20 cellular contexts compared by ENCODE assay signal in genomic region chr4:1601852-1602525, GRCh38.
"Had no signal": no experiment of that assay in that cellular context is flagged by ENCODE, and none has a peak within 500 bp of the region (broad histone marks: within the 10 kb centered on the region; RNA-seq: fewer than 3 reads in every experiment).

No MANE protein-coding gene starts in this region.

- H3K36me3 ChIP-seq: gastroesophageal sphincter, SJSA1 had no signal

- H3K4me3 ChIP-seq: gastroesophageal sphincter, mucosa of descending colon, SJSA1, smooth muscle cell had no signal

- H3K9me3 Mint-ChIP-seq: activated naive CD4-positive, alpha-beta T cell treated with anti-CD3 and anti-CD28 coated beads, Interleukin-2, amount 50 U/mL, for 72 hours; activated T-helper 17 cell treated with anti-CD3 and anti-CD28 coated beads, Interleukin-2, amount 50 U/mL, for 72 hours; brain; dendritic cell treated with granulocyte-macrophage colony-stimulating factor and Interleukin-4, amounts not matched to agents 40 ng/mL and 50 ng/mL, for 4 days; naive thymus-derived CD8-positive, alpha-beta T cell; stimulated activated memory B cell treated with anti-CD40 and anti-IgM and Interleukin-4, amounts not matched to agents 10 μg/mL and 1 μg/mL and 100 μg/mL, for 72 hours; type B pancreatic cell had no signal

- H3K9me3 ChIP-seq: gastroesophageal sphincter, mucosa of descending colon, SJSA1 had no signal

- DNase-seq: activated CD4-positive, alpha-beta T cell treated with anti-CD3 and anti-CD28 coated beads for 36 hours; activated T-cell treated with anti-CD3 and anti-CD28 coated beads for 4 hours; amniotic stem cell; hippocampal formation; mammary epithelial cell; stimulated activated CD4-positive, alpha-beta T cell treated with anti-CD3 and anti-CD28 coated beads, Interleukin-1b, Interleukin-23, amount 100 ng/mL, for 48 hours; substantia nigra; T-helper 9 cell had no signal

- H3K27ac Mint-ChIP-seq: activated CD4-positive, alpha-beta T cell treated with anti-CD3 and anti-CD28 coated beads for 36 hours; activated naive CD4-positive, alpha-beta T cell treated with anti-CD3 and anti-CD28 coated beads, Interleukin-2, amount 50 U/mL, for 72 hours; activated T-helper 17 cell treated with anti-CD3 and anti-CD28 coated beads, Interleukin-2, amount 50 U/mL, for 72 hours; dendritic cell treated with granulocyte-macrophage colony-stimulating factor and Interleukin-4, amounts not matched to agents 40 ng/mL and 50 ng/mL, for 4 days; stimulated activated memory B cell treated with anti-CD40 and anti-IgM and Interleukin-4, amounts not matched to agents 10 μg/mL and 1 μg/mL and 100 μg/mL, for 72 hours; type B pancreatic cell had no signal

- H3K4me1 ChIP-seq: gastroesophageal sphincter, SJSA1 had no signal

- H3K27ac ChIP-seq: gastroesophageal sphincter, SJSA1, VCaP had no signal

- H3K4me3 Mint-ChIP-seq: activated CD4-positive, alpha-beta T cell treated with anti-CD3 and anti-CD28 coated beads for 36 hours; activated T-helper 17 cell treated with anti-CD3 and anti-CD28 coated beads, Interleukin-2, amount 50 U/mL, for 72 hours; brain; dendritic cell treated with granulocyte-macrophage colony-stimulating factor and Interleukin-4, amounts not matched to agents 40 ng/mL and 50 ng/mL, for 4 days; stimulated activated memory B cell treated with anti-CD40 and anti-IgM and Interleukin-4, amounts not matched to agents 10 μg/mL and 1 μg/mL and 100 μg/mL, for 72 hours; type B pancreatic cell had no signal

- H3K36me3 Mint-ChIP-seq: activated naive CD4-positive, alpha-beta T cell treated with anti-CD3 and anti-CD28 coated beads, Interleukin-2, amount 50 U/mL, for 72 hours; brain; naive thymus-derived CD8-positive, alpha-beta T cell; stimulated activated memory B cell treated with anti-CD40 and anti-IgM and Interleukin-4, amounts not matched to agents 10 μg/mL and 1 μg/mL and 100 μg/mL, for 72 hours; type B pancreatic cell had no signal

- H3K27me3 ChIP-seq: SJSA1 had no signal

- H3K4me1 Mint-ChIP-seq: activated T-helper 17 cell treated with anti-CD3 and anti-CD28 coated beads, Interleukin-2, amount 50 U/mL, for 72 hours had no signal

- ATAC-seq: activated CD4-positive, alpha-beta T cell treated with anti-CD3 and anti-CD28 coated beads for 36 hours; activated naive CD4-positive, alpha-beta T cell treated with anti-CD3 and anti-CD28 coated beads, Interleukin-2, amount 50 U/mL, for 72 hours; activated T-helper 17 cell treated with anti-CD3 and anti-CD28 coated beads, Interleukin-2, amount 50 U/mL, for 72 hours; gastroesophageal sphincter; mucosa of descending colon; naive thymus-derived CD8-positive, alpha-beta T cell; stimulated activated memory B cell treated with anti-CD40 and anti-IgM and Interleukin-4, amounts not matched to agents 10 μg/mL and 1 μg/mL and 100 μg/mL, for 72 hours had no signal

- H3K27me3 Mint-ChIP-seq: activated CD4-positive, alpha-beta T cell treated with anti-CD3 and anti-CD28 coated beads for 36 hours; activated T-helper 17 cell treated with anti-CD3 and anti-CD28 coated beads, Interleukin-2, amount 50 U/mL, for 72 hours had no signal
